Comparison of ENCODE assay signal across 23 cellular contexts in genomic region chr11:11984563-11984962, GRCh38. TPM values are rescaled to one million over a fixed set of nuclear protein-coding genes. Genes with fewer than 3 reads are reported as not detected.
DNase-seq lines count a peak whose midpoint lies in the region; ATAC-seq and TF ChIP-seq lines count a peak whose summit lies in the region.
"Had no signal": no experiment of that assay in that cellular context is flagged by ENCODE, and none has a peak within 500 bp of the region (broad histone marks: within the 10 kb centered on the region; RNA-seq: fewer than 3 reads in every experiment).

No MANE protein-coding gene starts in this region.

- H3K27ac ChIP-seq in right cardiac atrium (ENCODE audit: low read length): peak overlapping the region; percentile 51
- peak overlapping the region; percentile 81 to 83 for H3K27ac ChIP-seq in ascending aorta
- peak overlapping the region; percentile 8 for H3K27ac ChIP-seq in mesenchymal stem cell (ENCODE audit: low read length, poor library complexity, severe bottlenecking)
- no peak overlapping the region for H3K27ac ChIP-seq in foreskin keratinocyte
- H3K27ac ChIP-seq: body of pancreas, C4-2B, esophagus muscularis mucosa, psoas muscle had no signal

- no peak overlapping the region for H3K14ac ChIP-seq in mesenchymal stem cell (ENCODE audit: low read length in 2 of 2)

- peaks cover 3% of the 10 kb centered on the region for H3K4me1 Mint-ChIP-seq in T-helper 17 cell

- no peaks in the 10 kb centered on the region for H3K9me3 ChIP-seq in right cardiac atrium (ENCODE audit: control insufficient read depth, low read length)
- no peaks in the 10 kb centered on the region for H3K9me3 ChIP-seq in ascending aorta
- peaks cover 4% of the 10 kb centered on the region for H3K9me3 ChIP-seq in mesenchymal stem cell (ENCODE audit: control insufficient read depth, low read length)
- no peaks in the 10 kb centered on the region for H3K9me3 ChIP-seq in T-helper 17 cell (ENCODE audit: control insufficient read depth, low read length, poor library complexity, severe bottlenecking)
- H3K9me3 ChIP-seq: body of pancreas, esophagus muscularis mucosa, gastroesophageal sphincter, psoas muscle, uterus had no signal

- POLR2A ChIA-PET in GM10248 (lab: Yijun Ruan, JAX): no interaction called here

- H3K4me3 Mint-ChIP-seq in T-helper 17 cell: no peak overlapping the region
- H3K4me3 Mint-ChIP-seq: activated naive CD8-positive, alpha-beta T cell treated with anti-CD3 and anti-CD28 coated beads, Interleukin-2, amount 10 ng/mL, durations not matched to agents 7 days and 5 days had no signal

- H3K27me3 ChIP-seq in right cardiac atrium (ENCODE audit: control insufficient read depth, insufficient read depth): no peaks in the 10 kb centered on the region
- no peaks in the 10 kb centered on the region for H3K27me3 ChIP-seq in ascending aorta
- no peaks in the 10 kb centered on the region for H3K27me3 ChIP-seq in mesenchymal stem cell (ENCODE audit: control insufficient read depth in 1 of 2, insufficient read depth in 1 of 2, low read length in 2 of 2)
- no peaks in the 10 kb centered on the region for H3K27me3 ChIP-seq in foreskin keratinocyte
- H3K27me3 ChIP-seq: body of pancreas, esophagus muscularis mucosa, gastroesophageal sphincter, uterus had no signal

- peaks cover 20% of the 10 kb centered on the region for H3K79me1 ChIP-seq in mesenchymal stem cell (replicated peaks; ENCODE audit: low read length, poor library complexity, severe bottlenecking)

- H3K36me3 ChIP-seq in ascending aorta: no peaks in the 10 kb centered on the region
- peaks cover 0 to 26% of the 10 kb centered on the region in 2 experiments for H3K36me3 ChIP-seq in mesenchymal stem cell (ENCODE audit: control insufficient read depth in 1 of 2, insufficient read depth in 2 of 2, low read depth in 1 of 2, low read length in 2 of 2)
- H3K36me3 ChIP-seq: esophagus muscularis mucosa, gastroesophageal sphincter, uterus had no signal

- H3K4me1 ChIP-seq in right cardiac atrium (ENCODE audit: control insufficient read depth, insufficient read depth, low read length) (peaks cover 35% of the 10 kb centered on the region), ascending aorta (peaks cover 6 to 43% of the 10 kb centered on the region in 2 donors), mesenchymal stem cell (ENCODE audit: control insufficient read depth, insufficient read depth, low read depth, low read length) (peaks cover 31% of the 10 kb centered on the region), foreskin keratinocyte (peaks cover 32% of the 10 kb centered on the region)

- H3K18ac ChIP-seq in mesenchymal stem cell (ENCODE audit: low read depth in 1 of 2, low read length in 2 of 2): no peak overlapping the region

- ATAC-seq in right cardiac atrium: no peak
- no peak for ATAC-seq in Right ventricle myocardium superior (ENCODE audit: poor library complexity)
- ATAC-seq in foreskin keratinocyte: no peak
- ATAC-seq in T-helper 17 cell: no peak
- no peak for ATAC-seq in GM21381 (IDR thresholded peaks at IDR 0.05; ENCODE audit: unreplicated experiment)
- ATAC-seq: body of pancreas, gastroesophageal sphincter, K562, psoas muscle had no signal

- H2BK15ac ChIP-seq in mesenchymal stem cell (ENCODE audit: low read depth, poor library complexity, severe bottlenecking): no peak overlapping the region

- no peak for DNase-seq in right cardiac atrium
- DNase-seq in Right ventricle myocardium superior: no peak
- no peak for DNase-seq in ascending aorta (ENCODE audit: low spot score in 2 of 2)
- DNase-seq in mesenchymal stem cell: no peak
- DNase-seq in GM10248 (ENCODE audit: extremely low spot score): no peak
- no peak for DNase-seq in foreskin keratinocyte
- DNase-seq in T-helper 17 cell: no peak
- DNase-seq: activated CD4-positive, alpha-beta T cell treated with anti-CD3 and anti-CD28 coated beads, Interleukin-2, amount 50 U/mL, for 48 hours; activated CD8-positive, alpha-beta memory T cell treated with anti-CD3 and anti-CD28 coated beads, Interleukin-2, amount 50 U/mL, for 48 hours; activated effector memory CD4-positive, alpha-beta T cell treated with Interleukin-2 at 50 U/mL for 16 hours; activated naive CD8-positive, alpha-beta T cell treated with anti-CD3 and anti-CD28 coated beads, Interleukin-2, amount 10 ng/mL, durations not matched to agents 7 days and 5 days; body of pancreas; Calu3; NCI-H1417; NCI-H774; uterus had no signal

- H3K4ac ChIP-seq in mesenchymal stem cell (ENCODE audit: low read depth in 1 of 2, low read length in 2 of 2): no peak overlapping the region

- intact Hi-C loops in right cardiac atrium (cut with DNase I): no loop called here
- intact Hi-C loops in Right ventricle myocardium superior (cut with DNase I): no loop called here
- intact Hi-C loops in ascending aorta (cut with DNase I): no loop called here

- H2AK5ac ChIP-seq in mesenchymal stem cell (ENCODE audit: low read length, severe bottlenecking): peak overlapping the region; percentile 72

- H3K36me3 Mint-ChIP-seq in T-helper 17 cell (ENCODE audit: low read depth): no peaks in the 10 kb centered on the region
- H3K36me3 Mint-ChIP-seq: activated naive CD8-positive, alpha-beta T cell treated with anti-CD3 and anti-CD28 coated beads, Interleukin-2, amount 10 ng/mL, durations not matched to agents 7 days and 5 days had no signal

- H2BK12ac ChIP-seq in mesenchymal stem cell (ENCODE audit: low read length in 2 of 2): no peak overlapping the region

- H4K8ac ChIP-seq in mesenchymal stem cell (ENCODE audit: low read length): no peak overlapping the region

- no peak overlapping the region for H3K9ac ChIP-seq in mesenchymal stem cell (ENCODE audit: low read length)

- H2BK120ac ChIP-seq in mesenchymal stem cell (ENCODE audit: low read depth, low read length): no peak overlapping the region

- H3K27me3 Mint-ChIP-seq in T-helper 17 cell: peaks cover 11% of the 10 kb centered on the region
- H3K27me3 Mint-ChIP-seq: activated naive CD8-positive, alpha-beta T cell treated with anti-CD3 and anti-CD28 coated beads, Interleukin-2, amount 10 ng/mL, durations not matched to agents 7 days and 5 days had no signal

- CTCF ChIA-PET in GM10248 (lab: Yijun Ruan, JAX): no interaction called here

- H3K27ac Mint-ChIP-seq in T-helper 17 cell: no peak overlapping the region
- H3K27ac Mint-ChIP-seq: activated naive CD8-positive, alpha-beta T cell treated with anti-CD3 and anti-CD28 coated beads, Interleukin-2, amount 10 ng/mL, durations not matched to agents 7 days and 5 days had no signal

- no peak overlapping the region for H4K91ac ChIP-seq in mesenchymal stem cell (ENCODE audit: low read length)

- no peak overlapping the region for H2AFZ ChIP-seq in mesenchymal stem cell (ENCODE audit: low read depth, low read length)

- no peak overlapping the region for H2BK5ac ChIP-seq in mesenchymal stem cell (ENCODE audit: low read depth, low read length, poor library complexity, severe bottlenecking)

- H3K4me3 ChIP-seq in right cardiac atrium (ENCODE audit: low read length) (no peak overlapping the region), ascending aorta (no peak overlapping the region), mesenchymal stem cell (ENCODE audit: insufficient read depth in 1 of 2, low read depth in 1 of 2, low read length in 2 of 2) (no peak overlapping the region)
- H3K4me3 ChIP-seq: body of pancreas, esophagus muscularis mucosa, gastroesophageal sphincter, K562, lung, psoas muscle, uterus had no signal

- TF ChIP-seq CTCF in ascending aorta (IDR thresholded peaks at IDR 0.05) (no peak), GM10248 (IDR thresholded peaks at IDR 0.05; ENCODE audit: control extremely low read depth, extremely low read depth, low read depth, missing control alignments) (no peak), foreskin keratinocyte (conservative IDR thresholded peaks at IDR 0.05) (no peak)

- no peak overlapping the region for H3K4me2 ChIP-seq in mesenchymal stem cell (ENCODE audit: low read length, poor library complexity, severe bottlenecking)

- no peak overlapping the region for H3K23ac ChIP-seq in mesenchymal stem cell (ENCODE audit: low read length in 2 of 2)

- WGBS in right cardiac atrium: 38% methylated on average over 5 of the region's 5 CpGs
- 75% methylated on average over 5 of the region's 5 CpGs for WGBS in mesenchymal stem cell

RNA-seq across cellular contexts. Expression of gene DKK3, which starts 23.9 kb away (rescaled TPM):
- 1,000 to 10,000 TPM; 2,567 to 3,299 (median 2,969) TPM for total RNA-seq in right cardiac atrium
- 2,307 TPM for polyA plus RNA-seq in right cardiac atrium
- total RNA-seq in Right ventricle myocardium superior: 520 TPM
- total RNA-seq in ascending aorta: 433 TPM
- 686 TPM for polyA plus RNA-seq in mesenchymal stem cell (2013, experiment 1 of 2)
- polyA plus RNA-seq in mesenchymal stem cell (2013, experiment 2 of 2): 701 TPM
- 271 and 323 TPM in 2 replicates for total RNA-seq in foreskin keratinocyte
- 197 and 257 TPM in 2 replicates for polyA plus RNA-seq in foreskin keratinocyte
- 1 to 10 TPM in 1 of 2 donors, under 1 TPM in 1; 0.91 to 1.6 TPM for total RNA-seq in T-helper 17 cell

Comparison
In these comparisons a context has a peak if more than half of its experiments do, and no peak if none do; other contexts are left out.
1. RNA of gene DKK3, which starts 23.9 kb away (total RNA-seq): 2,567 to 3,299 TPM in right cardiac atrium, 520 TPM in Right ventricle myocardium superior (single experiment), 433 TPM in ascending aorta (single experiment) and 271 to 323 TPM in foreskin keratinocyte; 0.91 to 1.6 TPM in T-helper 17 cell; every median in the first group is over 100 times any median in the second.